Comparison of ENCODE assay signal across 1 cellular context in the genomic region with DNA sequence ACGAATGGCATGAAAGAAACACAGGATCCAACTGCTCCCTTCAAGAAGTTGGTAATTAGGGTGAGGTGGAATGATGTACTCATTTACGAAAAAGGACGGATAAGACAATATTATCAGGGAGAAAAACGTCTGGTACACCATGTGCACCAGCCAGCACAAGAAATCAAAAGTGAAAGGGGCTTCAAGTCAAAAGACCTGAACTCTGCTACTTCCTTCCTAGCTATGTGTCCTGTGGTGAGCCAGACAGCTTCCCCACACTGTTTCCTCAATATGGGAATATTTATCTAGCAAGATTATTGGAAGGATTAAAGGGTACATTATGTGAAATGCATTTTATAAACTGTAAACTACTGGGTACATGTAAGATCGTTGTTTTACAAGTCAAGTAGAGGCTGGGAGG.
TF ChIP-seq lines count a peak whose summit lies in the region.

No MANE protein-coding gene starts in this region.

TF ChIP-seq in GM12878, 131 proteins besides CTCF, POLR2A, EP300 and RAD21:
- peak in 1 of 2 experiments; percentile 62; a peak in 1 of 4 replicates for TF ChIP-seq ETV6 (conservative IDR thresholded peaks at IDR 0.05 in 1 of 2, IDR thresholded peaks at IDR 0.05 in 1 of 2; ENCODE audit: borderline replicate concordance in 1 of 2, low read depth in 1 of 2)
- peak; percentile 30; the same call in 1 of the 2 replicates for TF ChIP-seq SPI1 (IDR thresholded peaks at IDR 0.05; ENCODE audit: borderline replicate concordance, insufficient read depth, low read depth, low read length)
- TF ChIP-seq, protein P1, sequence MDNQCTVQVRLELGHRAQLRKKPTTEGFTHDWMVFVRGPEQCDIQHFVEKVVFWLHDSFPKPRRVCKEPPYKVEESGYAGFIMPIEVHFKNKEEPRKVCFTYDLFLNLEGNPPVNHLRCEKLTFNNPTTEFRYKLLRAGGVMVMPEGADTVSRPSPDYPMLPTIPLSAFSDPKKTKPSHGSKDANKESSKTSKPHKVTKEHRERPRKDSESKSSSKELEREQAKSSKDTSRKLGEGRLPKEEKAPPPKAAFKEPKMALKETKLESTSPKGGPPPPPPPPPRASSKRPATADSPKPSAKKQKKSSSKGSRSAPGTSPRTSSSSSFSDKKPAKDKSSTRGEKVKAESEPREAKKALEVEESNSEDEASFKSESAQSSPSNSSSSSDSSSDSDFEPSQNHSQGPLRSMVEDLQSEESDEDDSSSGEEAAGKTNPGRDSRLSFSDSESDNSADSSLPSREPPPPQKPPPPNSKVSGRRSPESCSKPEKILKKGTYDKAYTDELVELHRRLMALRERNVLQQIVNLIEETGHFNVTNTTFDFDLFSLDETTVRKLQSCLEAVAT (IDR thresholded peaks at IDR 0.05), result peak; percentile 5; the same call in 1 of the 2 replicates
- no peak for TF ChIP-seq MEF2B (IDR thresholded peaks at IDR 0.05; ENCODE audit: partially characterized antibody, poor library complexity, severe bottlenecking)
- TF ChIP-seq IKZF1 (conservative IDR thresholded peaks at IDR 0.05), result peak; percentile 41; the same call in 1 of the 2 replicates
- no peak for TF ChIP-seq MEF2A (IDR thresholded peaks at IDR 0.05; ENCODE audit: insufficient read depth, low read depth, low read length)
- TF ChIP-seq IKZF2 (IDR thresholded peaks at IDR 0.05), result peak; percentile 12 to 37; a peak in 2 of 4 replicates
